Comparison of ENCODE assay signal across 17 cellular contexts in the genomic region with DNA sequence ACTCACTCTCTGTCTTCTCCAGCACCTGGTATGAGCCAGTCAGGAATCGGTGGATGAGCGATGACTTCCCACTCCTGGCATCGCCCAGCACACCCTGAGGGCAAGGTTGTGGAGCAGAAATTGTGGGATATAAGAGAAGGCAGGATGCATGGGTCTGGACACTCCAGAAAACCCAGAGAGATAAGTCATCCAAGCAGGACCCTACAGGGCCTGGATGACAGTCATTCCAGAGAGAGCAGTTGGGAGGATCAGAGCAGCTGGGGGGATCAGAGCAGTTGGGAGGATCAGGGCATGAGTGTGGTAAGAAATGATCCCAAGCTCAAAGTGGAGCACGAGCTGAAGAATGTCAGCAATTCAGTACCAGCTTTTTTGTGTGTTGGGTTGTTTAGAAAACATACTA. TPM values are rescaled to one million over a fixed set of nuclear protein-coding genes. Genes with fewer than 3 reads are reported as not detected.
DNase-seq lines count a peak whose midpoint lies in the region; ATAC-seq, FAIRE-seq and TF ChIP-seq lines count a peak whose summit lies in the region.
"Had no signal": no experiment of that assay in that cellular context is flagged by ENCODE, and none has a peak within 500 bp of the region (broad histone marks: within the 10 kb centered on the region; RNA-seq: fewer than 3 reads in every experiment).

No MANE protein-coding gene starts in this region.

- no peaks in the 10 kb centered on the region for H3K9me3 ChIP-seq in CD4-positive, alpha-beta memory T cell (ENCODE audit: control insufficient read depth in 1 of 2, low read length in 2 of 2)
- H3K9me3 ChIP-seq in astrocyte (ENCODE audit: insufficient read depth, low read depth, low read length), result no peaks in the 10 kb centered on the region
- H3K9me3 ChIP-seq in right atrium auricular region, result no peaks in the 10 kb centered on the region
- H3K9me3 ChIP-seq: sigmoid colon, tibial nerve had no signal

- H3K27ac ChIP-seq in CD4-positive, alpha-beta memory T cell (ENCODE audit: low read depth, low read length), result no peak overlapping the region
- H3K27ac ChIP-seq in astrocyte (ENCODE audit: low read depth, low read length) (no peak overlapping the region), right atrium auricular region (no peak overlapping the region)
- H3K27ac ChIP-seq: sigmoid colon, tibial nerve had no signal

- ATAC-seq in naive thymus-derived CD8-positive, alpha-beta T cell, result no peak

- H3K4me2 ChIP-seq in astrocyte (ENCODE audit: low read length), result no peak overlapping the region

- no peaks in the 10 kb centered on the region for H3K79me2 ChIP-seq in astrocyte (ENCODE audit: insufficient read depth, low read length)

- H3K27ac Mint-ChIP-seq in CD4-positive, alpha-beta memory T cell, result peak overlapping the region; percentile 49 to 92 (median 75)
- peak overlapping the region; percentile 88 for H3K27ac Mint-ChIP-seq in astrocyte (ENCODE audit: unreplicated experiment)
- H3K27ac Mint-ChIP-seq in naive thymus-derived CD8-positive, alpha-beta T cell, result peak overlapping the region in 9 of 10 donors; percentile 5 to 87 (median 69)

- H3K9ac ChIP-seq in astrocyte (ENCODE audit: low read length), result no peak overlapping the region

- H3K4me1 Mint-ChIP-seq in CD4-positive, alpha-beta memory T cell, result peaks cover 18 to 31% (median 24%) of the 10 kb centered on the region in 4 donors
- H3K4me1 Mint-ChIP-seq in astrocyte (ENCODE audit: low read depth, unreplicated experiment), result peaks cover 19% of the 10 kb centered on the region
- peaks cover 19 to 40% (median 25%) of the 10 kb centered on the region in 4 donors for H3K4me1 Mint-ChIP-seq in naive thymus-derived CD8-positive, alpha-beta T cell

- H3K36me3 ChIP-seq in CD4-positive, alpha-beta memory T cell (ENCODE audit: insufficient read depth, low read length), result peaks cover 67% of the 10 kb centered on the region
- H3K36me3 ChIP-seq in astrocyte (ENCODE audit: insufficient read depth, low read length), result no peaks in the 10 kb centered on the region
- no peaks in the 10 kb centered on the region for H3K36me3 ChIP-seq in right atrium auricular region
- H3K36me3 ChIP-seq: sigmoid colon, tibial nerve had no signal

- H3K27me3 ChIP-seq in CD4-positive, alpha-beta memory T cell (ENCODE audit: insufficient read depth, low read length), result no peaks in the 10 kb centered on the region
- peaks cover 65% of the 10 kb centered on the region for H3K27me3 ChIP-seq in astrocyte (ENCODE audit: insufficient read depth, low read length)
- H3K27me3 ChIP-seq in right atrium auricular region, result peaks cover 16 to 29% of the 10 kb centered on the region in 2 donors

- no peaks in the 10 kb centered on the region for H3K27me3 Mint-ChIP-seq in CD4-positive, alpha-beta memory T cell
- peaks cover 73% of the 10 kb centered on the region for H3K27me3 Mint-ChIP-seq in astrocyte (ENCODE audit: low read depth, unreplicated experiment)
- no peaks in the 10 kb centered on the region for H3K27me3 Mint-ChIP-seq in naive thymus-derived CD8-positive, alpha-beta T cell

- POLR2A ChIA-PET in CD4-positive, alpha-beta memory T cell (lab: Charles Lee; ENCODE audit: partially characterized antibody), result interaction anchor here (1.1 to 1.3 kb wide), 2 partner anchors 12 to 13 kb away, joined by 4 to 6 read pairs; no protein-coding TSS in a partner anchor
- POLR2A ChIA-PET in naive thymus-derived CD8-positive, alpha-beta T cell (lab: Charles Lee), result interaction anchor here (1.4 kb wide), 1 partner anchor 41 kb away, joined by 3 read pairs; the partner anchor contains the start of gene OS9

- intact Hi-C loops in CD4-positive, alpha-beta memory T cell (cut with micrococcal nuclease), result no loop called here

- H3K4me1 ChIP-seq in CD4-positive, alpha-beta memory T cell (ENCODE audit: insufficient read depth, low read length), result peaks cover 19% of the 10 kb centered on the region
- H3K4me1 ChIP-seq in astrocyte (ENCODE audit: insufficient read depth, low read length) (peaks cover 11% of the 10 kb centered on the region), right atrium auricular region (peaks cover 0 to 41% of the 10 kb centered on the region in 2 donors)

- peaks cover 11% of the 10 kb centered on the region for H4K20me1 ChIP-seq in astrocyte (ENCODE audit: insufficient read depth, low read length)

- no peak overlapping the region for H3K4me3 Mint-ChIP-seq in CD4-positive, alpha-beta memory T cell
- peak overlapping the region; percentile 65 for H3K4me3 Mint-ChIP-seq in astrocyte (ENCODE audit: unreplicated experiment)
- peak overlapping the region in 1 of 10 donors; percentile 56 for H3K4me3 Mint-ChIP-seq in naive thymus-derived CD8-positive, alpha-beta T cell

- DNase-seq in CD4-positive, alpha-beta memory T cell, result no peak
- DNase-seq in EL, result peak; percentile 66
- no peak for DNase-seq in astrocyte (ENCODE audit: low read depth)
- DNase-seq in naive thymus-derived CD8-positive, alpha-beta T cell, result no peak
- no peak for DNase-seq in urothelium cell line (ENCODE audit: low spot score)
- DNase-seq in Ammon's horn (ENCODE audit: low spot score), result no peak
- no peak for DNase-seq in right atrium auricular region (ENCODE audit: low spot score)
- DNase-seq: activated CD4-positive, alpha-beta T cell treated with anti-CD3 and anti-CD28 coated beads, Interleukin-2, amount 50 U/mL, for 1 hour; GOT3; kidney glomerular epithelial cell; NCI-H524 treated with DMSO at 0.1 percent for 48 hours; sigmoid colon; stimulated activated naive CD4-positive, alpha-beta T cell treated with Interleukin-2 at 50 U/mL for 16 hours; SW 1271 had no signal

- H3K36me3 Mint-ChIP-seq in CD4-positive, alpha-beta memory T cell, result peaks cover 44 to 70% of the 10 kb centered on the region in 2 donors
- H3K36me3 Mint-ChIP-seq in astrocyte (ENCODE audit: low read depth, unreplicated experiment), result peaks cover 3% of the 10 kb centered on the region
- H3K36me3 Mint-ChIP-seq in naive thymus-derived CD8-positive, alpha-beta T cell, result peaks cover 0 to 82% (median 10%) of the 10 kb centered on the region in 3 donors

- H2AFZ ChIP-seq in astrocyte (ENCODE audit: low read depth, low read length), result no peak overlapping the region

- FAIRE-seq in astrocyte (lab: Jason Lieb, UNC), result no peak
- no peak for FAIRE-seq in urothelium cell line (lab: Jason Lieb, UNC)
- FAIRE-seq: G401.6, GM19239 had no signal

- peaks cover 0 to 1% (median 0%) of the 10 kb centered on the region in 8 donors for H3K9me3 Mint-ChIP-seq in CD4-positive, alpha-beta memory T cell
- peaks cover 5% of the 10 kb centered on the region for H3K9me3 Mint-ChIP-seq in astrocyte (ENCODE audit: unreplicated experiment)
- no peaks in the 10 kb centered on the region for H3K9me3 Mint-ChIP-seq in naive thymus-derived CD8-positive, alpha-beta T cell

- CTCF ChIA-PET in CD4-positive, alpha-beta memory T cell (lab: Charles Lee; ENCODE audit: partially characterized antibody), result no interaction called here

- H3K4me3 ChIP-seq in CD4-positive, alpha-beta memory T cell (ENCODE audit: low read length in 2 of 2), result no peak overlapping the region
- H3K4me3 ChIP-seq in astrocyte (ENCODE audit: insufficient read depth, low read depth, low read length) (no peak overlapping the region), right atrium auricular region (no peak overlapping the region)
- H3K4me3 ChIP-seq: sigmoid colon, tibial nerve had no signal

- TF ChIP-seq CTCF in astrocyte (IDR thresholded peaks at IDR 0.05; ENCODE audit: insufficient read depth, low read depth, low read length) (no peak), right atrium auricular region (IDR thresholded peaks at IDR 0.05) (no peak)

RNA-seq across cellular contexts. Expression of gene AGAP2, which starts 4.0 kb away (rescaled TPM):
- total RNA-seq in CD4-positive, alpha-beta memory T cell, result 10 to 100 TPM; 63.2 to 66.7 TPM
- polyA plus RNA-seq in CD4-positive, alpha-beta memory T cell, result 1 to 10 TPM; 3.2 to 8.6 TPM
- total RNA-seq in astrocyte (0.14 and 0.17 TPM in 2 replicates), right atrium auricular region (1 to 10 TPM in 1 of 2 donors, under 1 TPM in 1; 0.75 to 4.8 TPM)
- total RNA-seq in naive thymus-derived CD8-positive, alpha-beta T cell, result 10 to 100 TPM; 54.4 to 58.8 TPM
- polyA plus RNA-seq in naive thymus-derived CD8-positive, alpha-beta T cell, result 1 to 10 TPM; 4.3 to 6.9 (median 5.6) TPM

RNA-seq across cellular contexts. Expression of gene TSPAN31, which starts 10.3 kb away (rescaled TPM):
- 10 to 100 TPM; 27.5 to 30.6 TPM for total RNA-seq in CD4-positive, alpha-beta memory T cell
- 10 to 100 TPM; 37.5 to 76.2 TPM for polyA plus RNA-seq in CD4-positive, alpha-beta memory T cell
- 18.6 and 22.9 TPM in 2 replicates for total RNA-seq in astrocyte
- total RNA-seq in naive thymus-derived CD8-positive, alpha-beta T cell, result 10 to 100 TPM; 22.5 to 24.8 TPM
- polyA plus RNA-seq in naive thymus-derived CD8-positive, alpha-beta T cell, result 10 to 100 TPM; 42.2 to 53.3 (median 47.3) TPM
- total RNA-seq in right atrium auricular region, result 10 to 100 TPM; 50.3 to 59.6 TPM

RNA-seq across cellular contexts. Expression of gene CDK4, which starts 17.5 kb away (rescaled TPM):
- total RNA-seq in CD4-positive, alpha-beta memory T cell, result 10 to 100 TPM; 44.4 to 48.3 TPM
- 10 to 100 TPM; 85.0 to 99.7 TPM for polyA plus RNA-seq in CD4-positive, alpha-beta memory T cell
- total RNA-seq in astrocyte (113 and 133 TPM in 2 replicates), right atrium auricular region (10 to 100 TPM; 32.1 to 59.7 TPM)
- 10 to 100 TPM; 44.6 to 49.0 TPM for total RNA-seq in naive thymus-derived CD8-positive, alpha-beta T cell
- 100 to 1,000 TPM in 1 of 3 donors, 10 to 100 TPM in 2; 71.3 to 101 (median 80.5) TPM for polyA plus RNA-seq in naive thymus-derived CD8-positive, alpha-beta T cell

RNA-seq across cellular contexts. Expression of gene MARCHF9, which starts 20.3 kb away (rescaled TPM):
- total RNA-seq in CD4-positive, alpha-beta memory T cell, result 10 to 100 TPM; 58.0 to 62.8 TPM
- 1 to 10 TPM; 3.7 to 8.9 TPM for polyA plus RNA-seq in CD4-positive, alpha-beta memory T cell
- total RNA-seq in astrocyte (11.3 and 13.0 TPM in 2 replicates), right atrium auricular region (10 to 100 TPM in 1 of 2 donors, 1 to 10 TPM in 1; 8.4 to 11.6 TPM)
- 10 to 100 TPM; 59.5 to 64.8 TPM for total RNA-seq in naive thymus-derived CD8-positive, alpha-beta T cell
- polyA plus RNA-seq in naive thymus-derived CD8-positive, alpha-beta T cell, result 1 to 10 TPM; 2.2 to 6.6 (median 4.5) TPM

RNA-seq across cellular contexts. Expression of gene CYP27B1, which starts 32.3 kb away (rescaled TPM):
- 1 to 10 TPM in 1 of 2 experiments, under 1 TPM in 1; 0.64 to 1.4 TPM for total RNA-seq in CD4-positive, alpha-beta memory T cell
- polyA plus RNA-seq in CD4-positive, alpha-beta memory T cell, result under 1 TPM; 0.55 to 0.93 TPM
- total RNA-seq in astrocyte, result 1.5 TPM in 2 replicates
- total RNA-seq in naive thymus-derived CD8-positive, alpha-beta T cell, result 1 to 10 TPM; 1.4 to 1.6 TPM
- polyA plus RNA-seq in naive thymus-derived CD8-positive, alpha-beta T cell, result not detected
- total RNA-seq in right atrium auricular region, result under 1 TPM; 0.28 to 0.33 TPM

Comparison
In these comparisons a context has a peak if more than half of its experiments do, and no peak if none do; other contexts are left out.
1. RNA of gene AGAP2, which starts 4.0 kb away (total RNA-seq): 63.2 to 66.7 TPM in CD4-positive, alpha-beta memory T cell and 54.4 to 58.8 TPM in naive thymus-derived CD8-positive, alpha-beta T cell; 0.75 to 4.8 TPM in right atrium auricular region and 0.14 to 0.17 TPM in astrocyte; every median in the first group is over 4 times any median in the second.
2. Peak in every context shown above with its lines, with median percentiles within 50 percentile points of each other: H3K27ac Mint-ChIP-seq.